ENCODE assay signal across 28 cellular contexts in genomic region chr10:77781451-77782327, GRCh38.
"Had no signal": no experiment of that assay in that cellular context is flagged by ENCODE, and none has a peak within 500 bp of the region (broad histone marks: within the 10 kb centered on the region; RNA-seq: fewer than 3 reads in every experiment).

No MANE protein-coding gene starts in this region.

- H3K4me1 ChIP-seq: esophagus muscularis mucosa, foreskin keratinocyte had no signal

- H3K27me3 ChIP-seq: brain microvascular endothelial cell, esophagus muscularis mucosa, foreskin keratinocyte, gastrocnemius medialis had no signal

- ATAC-seq: activated CD4-positive, alpha-beta T cell treated with anti-CD3 and anti-CD28 coated beads for 36 hours; effector memory CD8-positive, alpha-beta T cell had no signal

- H3K27me3 Mint-ChIP-seq: activated CD4-positive, alpha-beta memory T cell treated with anti-CD3 and anti-CD28 coated beads, Interleukin-2, amount 10 ng/mL, durations not matched to agents 7 days and 5 days; activated CD4-positive, alpha-beta T cell treated with anti-CD3 and anti-CD28 coated beads for 36 hours; activated CD4-positive, alpha-beta T cell treated with anti-CD3 and anti-CD28 coated beads, Interleukin-2, amount 10 ng/mL, durations not matched to agents 7 days and 5 days; activated T-cell treated with anti-CD3 and anti-CD28 coated beads, Interleukin-2, amount 50 U/mL, for 24 hours; central memory CD8-positive, alpha-beta T cell; effector memory CD8-positive, alpha-beta T cell had no signal

- H3K4me3 Mint-ChIP-seq: activated CD4-positive, alpha-beta memory T cell treated with anti-CD3 and anti-CD28 coated beads, Interleukin-2, amount 10 ng/mL, durations not matched to agents 7 days and 5 days; activated CD4-positive, alpha-beta T cell treated with anti-CD3 and anti-CD28 coated beads for 36 hours; activated CD4-positive, alpha-beta T cell treated with anti-CD3 and anti-CD28 coated beads, Interleukin-2, amount 10 ng/mL, durations not matched to agents 7 days and 5 days; activated naive CD8-positive, alpha-beta T cell; activated T-cell treated with anti-CD3 and anti-CD28 coated beads, Interleukin-2, amount 50 U/mL, for 24 hours; activated T-cell treated with anti-CD3 and anti-CD28 coated beads, Interleukin-2, amount 50 U/mL, for 72 hours; central memory CD8-positive, alpha-beta T cell; effector memory CD8-positive, alpha-beta T cell had no signal

- H3K9me3 ChIP-seq: gastrocnemius medialis had no signal

- DNase-seq: activated CD4-positive, alpha-beta memory T cell treated with anti-CD3 and anti-CD28 coated beads, Interleukin-2, amount 10 ng/mL, durations not matched to agents 7 days and 5 days; activated CD4-positive, alpha-beta T cell treated with anti-CD3 and anti-CD28 coated beads for 36 hours; activated CD4-positive, alpha-beta T cell treated with anti-CD3 and anti-CD28 coated beads, Interleukin-2, amount 10 ng/mL, durations not matched to agents 7 days and 5 days; activated CD4-positive, alpha-beta T cell treated with anti-CD3 and anti-CD28 coated beads, Interleukin-2, amount 50 U/mL, for 4 hours; activated CD4-positive, CD25-positive, alpha-beta regulatory T cell; activated CD4-positive, CD25-positive, alpha-beta regulatory T cell treated with anti-CD3 and anti-CD28 coated beads, Interleukin-2, amount 50 U/mL, for 72 hours; activated CD8-positive, alpha-beta memory T cell treated with anti-CD3 and anti-CD28 coated beads for 24 hours; activated gamma-delta T cell; activated naive CD4-positive, alpha-beta T cell; activated naive CD4-positive, alpha-beta T cell treated with anti-CD3 and anti-CD28 coated beads, Interleukin-2, amount 50 U/mL, for 16 hours; activated T-cell treated with anti-CD3 and anti-CD28 coated beads for 4 hours; activated T-cell treated with anti-CD3 and anti-CD28 coated beads, Interleukin-2, amount 50 U/mL, for 24 hours; activated T-cell treated with anti-CD3 and anti-CD28 coated beads, Interleukin-2, amount 50 U/mL, for 72 hours; amniotic stem cell; anterior cingulate cortex; brain microvascular endothelial cell; cortex of kidney; dermis blood vessel endothelial cell; effector CD4-positive, alpha-beta T cell; effector memory CD8-positive, alpha-beta T cell; erythroblast; gastrocnemius medialis; glutamatergic neuron; T-helper 2 cell had no signal

- H3K27ac ChIP-seq: brain microvascular endothelial cell, esophagus muscularis mucosa, foreskin keratinocyte had no signal

- H3K27ac Mint-ChIP-seq: activated CD4-positive, alpha-beta memory T cell treated with anti-CD3 and anti-CD28 coated beads, Interleukin-2, amount 10 ng/mL, durations not matched to agents 7 days and 5 days; activated CD4-positive, alpha-beta T cell treated with anti-CD3 and anti-CD28 coated beads for 36 hours; activated CD4-positive, alpha-beta T cell treated with anti-CD3 and anti-CD28 coated beads, Interleukin-2, amount 10 ng/mL, durations not matched to agents 7 days and 5 days; activated naive CD8-positive, alpha-beta T cell; activated T-cell treated with anti-CD3 and anti-CD28 coated beads, Interleukin-2, amount 50 U/mL, for 24 hours; activated T-cell treated with anti-CD3 and anti-CD28 coated beads, Interleukin-2, amount 50 U/mL, for 72 hours had no signal

- H3K36me3 Mint-ChIP-seq: activated naive CD8-positive, alpha-beta T cell had no signal

- H3K4me1 Mint-ChIP-seq: activated CD4-positive, alpha-beta memory T cell treated with anti-CD3 and anti-CD28 coated beads, Interleukin-2, amount 10 ng/mL, durations not matched to agents 7 days and 5 days; activated CD4-positive, alpha-beta T cell treated with anti-CD3 and anti-CD28 coated beads for 36 hours; activated CD4-positive, alpha-beta T cell treated with anti-CD3 and anti-CD28 coated beads, Interleukin-2, amount 10 ng/mL, durations not matched to agents 7 days and 5 days; central memory CD8-positive, alpha-beta T cell had no signal

- H3K4me3 ChIP-seq: esophagus muscularis mucosa, gastrocnemius medialis had no signal
